Comparison of ENCODE assay signal across 22 cellular contexts in the genomic region with DNA sequence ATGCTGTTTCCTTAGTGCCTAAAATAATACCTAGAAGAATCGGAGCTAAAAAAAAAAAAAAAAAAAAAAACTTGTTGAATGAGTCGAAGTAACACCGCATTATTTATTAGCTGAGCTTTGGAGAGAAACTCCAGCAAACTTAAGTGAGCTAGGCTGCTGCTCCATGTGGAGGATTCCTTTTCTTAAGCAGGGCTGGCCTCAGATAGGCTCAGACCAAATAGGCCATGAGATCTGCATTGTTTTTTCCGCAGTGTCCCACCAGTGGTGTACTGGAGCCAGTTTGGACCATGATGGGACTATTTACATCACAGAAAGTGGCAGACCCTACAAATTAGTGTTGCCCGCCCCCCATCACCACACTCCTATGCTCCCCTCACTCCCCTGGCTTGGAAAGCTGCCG.
"Had no signal": no experiment of that assay in that cellular context is flagged by ENCODE, and none has a peak within 500 bp of the region (broad histone marks: within the 10 kb centered on the region; RNA-seq: fewer than 3 reads in every experiment).

No MANE protein-coding gene starts in this region.

- H3K9me3 ChIP-seq: SK-N-SH had no signal

- FAIRE-seq: HTR-8/SVneo, K562 had no signal

- H3K9ac ChIP-seq: SK-N-SH had no signal

- H3K9me2 ChIP-seq: SK-N-SH had no signal

- H3K27me3 Mint-ChIP-seq: IgD-negative memory B cell had no signal

- H3K4me1 Mint-ChIP-seq: IgD-negative memory B cell had no signal

- DNase-seq: NCI-H1092, NCI-H1105 treated with DMSO at 0.1 percent for 48 hours, NCI-H1417 treated with DMSO at 0.1 percent for 48 hours, NCI-H146, NCI-H1694 treated with DMSO at 0.1 percent for 48 hours, NCI-H1930, NCI-H2081, NCI-H2107, NCI-H2227 treated with DMSO at 0.1 percent for 48 hours, NCI-H524, NCI-H526 treated with DMSO at 0.1 percent for 48 hours, NCI-H748 treated with DMSO at 0.1 percent for 48 hours, PC-3, SHP77, SK-N-SH, SW 1271 had no signal

- H3K4me3 Mint-ChIP-seq: IgD-negative memory B cell had no signal

- H3K27ac Mint-ChIP-seq: IgD-negative memory B cell had no signal

- ATAC-seq: K562, Panc1, PC-3 had no signal

- H3K27ac ChIP-seq: HL-60, RWPE1 had no signal

- H3K4me3 ChIP-seq: K562 had no signal

- H3K4me2 ChIP-seq: SK-N-SH had no signal
